ENCODE assay signal across 20 cellular contexts in genomic region chr4:5069916-5070315, GRCh38. TPM values are rescaled to one million over a fixed set of nuclear protein-coding genes. Genes with fewer than 3 reads are reported as not detected.
"Had no signal": no experiment of that assay in that cellular context is flagged by ENCODE, and none has a peak within 500 bp of the region (broad histone marks: within the 10 kb centered on the region; RNA-seq: fewer than 3 reads in every experiment).

No MANE protein-coding gene starts in this region.

- H3K9me3 ChIP-seq: colonic mucosa, lower lobe of right lung, sigmoid colon, stomach, thoracic aorta, transverse colon had no signal

- H3K27ac Mint-ChIP-seq: memory B cell; mesothelial cell of epicardium; natural killer cell treated with Interleukin-12 subunit alpha and Interleukin-12 subunit beta and Interleukin-15 and Interleukin-18, amount 100 ng/mL, for 72 hours had no signal

- H3K27me3 ChIP-seq: colonic mucosa, sigmoid colon, stomach, transverse colon had no signal

- H3K27ac ChIP-seq: colonic mucosa, left ventricle myocardium inferior, lower lobe of right lung, psoas muscle, sigmoid colon, skin epidermis, stomach, thoracic aorta, transverse colon had no signal

- FAIRE-seq: islet of Langerhans had no signal

- H3K36me3 ChIP-seq: colonic mucosa, left ventricle myocardium inferior, lower lobe of right lung, sigmoid colon, stomach, thoracic aorta, transverse colon had no signal

- H3K9me3 Mint-ChIP-seq: natural killer cell treated with Interleukin-12 subunit alpha and Interleukin-12 subunit beta and Interleukin-15 and Interleukin-18, amount 100 ng/mL, for 72 hours had no signal

- H3K4me1 Mint-ChIP-seq: memory B cell, mesothelial cell of epicardium had no signal

- ATAC-seq: lower lobe of right lung; natural killer cell treated with Interleukin-12 subunit alpha and Interleukin-12 subunit beta and Interleukin-15 and Interleukin-18, amount 100 ng/mL, for 72 hours; psoas muscle had no signal

- H3K4me3 Mint-ChIP-seq: memory B cell; mesothelial cell of epicardium; natural killer cell treated with Interleukin-12 subunit alpha and Interleukin-12 subunit beta and Interleukin-15 and Interleukin-18, amount 100 ng/mL, for 72 hours had no signal

- H3K4me1 ChIP-seq: colonic mucosa, left ventricle myocardium inferior, lower lobe of right lung, psoas muscle, sigmoid colon, stomach, transverse colon had no signal

- H3K4me3 ChIP-seq: colonic mucosa, left ventricle myocardium inferior, lower lobe of right lung, psoas muscle, sigmoid colon, skin epidermis, stomach, thoracic aorta, transverse colon had no signal

- H3K36me3 Mint-ChIP-seq: memory B cell; mesothelial cell of epicardium; natural killer cell treated with Interleukin-12 subunit alpha and Interleukin-12 subunit beta and Interleukin-15 and Interleukin-18, amount 100 ng/mL, for 72 hours had no signal

- DNase-seq: colonic mucosa; dermis blood vessel endothelial cell; erythroblast; foreskin melanocyte; head of caudate nucleus; hypothalamus; left ventricle myocardium inferior; lower lobe of right lung; psoas muscle; sigmoid colon; stimulated activated naive CD4-positive, alpha-beta T cell; stomach; substantia nigra; transverse colon had no signal

RNA-seq across cellular contexts. Expression of gene STK32B, which starts 18.6 kb away (rescaled TPM):
- total RNA-seq: natural killer cell treated with Interleukin-12 subunit alpha and Interleukin-12 subunit beta and Interleukin-15 and Interleukin-18, amount 100 ng/mL, for 72 hours had no signal

RNA-seq across cellular contexts. Expression of gene CYTL1, which starts 50.7 kb away (rescaled TPM):
- total RNA-seq: natural killer cell treated with Interleukin-12 subunit alpha and Interleukin-12 subunit beta and Interleukin-15 and Interleukin-18, amount 100 ng/mL, for 72 hours had no signal
